Comparison of ENCODE assay signal across 8 cellular contexts in genomic region chr3:179323197-179323901, GRCh38. TPM values are rescaled to one million over a fixed set of nuclear protein-coding genes. Genes with fewer than 3 reads are reported as not detected.
DNase-seq lines count a peak whose midpoint lies in the region; ATAC-seq, FAIRE-seq and TF ChIP-seq lines count a peak whose summit lies in the region.

No MANE protein-coding gene starts in this region.

- peak; percentile 37 for ATAC-seq in GM21390 (IDR thresholded peaks at IDR 0.05; ENCODE audit: unreplicated experiment)
- peak; percentile 64 to 80 for ATAC-seq in natural killer cell treated with Interleukin-12 subunit alpha and Interleukin-12 subunit beta and Interleukin-15 and Interleukin-18, amount 100 ng/mL, for 72 hours

- FAIRE-seq in RCC 7860 (lab: Jason Lieb, UNC) = no peak

- TF ChIP-seq EP300 in stomach (IDR thresholded peaks at IDR 0.05) = no peak

- no peaks in the 10 kb centered on the region for H3K9me3 Mint-ChIP-seq in Calu3 (ENCODE audit: low read depth, unreplicated experiment)
- no peaks in the 10 kb centered on the region for H3K9me3 Mint-ChIP-seq in activated T-helper 2 cell treated with anti-CD3 and anti-CD28 coated beads, Interferon-gamma antibody, Interleukin-2, Interleukin-4, amounts not matched to agents 10 μg/mL and 5 μg/mL and 100 μg/mL, durations not matched to agents 14 hours and 24 hours and 36 hours
- H3K9me3 Mint-ChIP-seq in natural killer cell treated with Interleukin-12 subunit alpha and Interleukin-12 subunit beta and Interleukin-15 and Interleukin-18, amount 100 ng/mL, for 72 hours = no peaks in the 10 kb centered on the region

- peak overlapping the region; percentile 85 for H3K4me3 Mint-ChIP-seq in Calu3 (ENCODE audit: low read depth, unreplicated experiment)
- peak overlapping the region; percentile 93 for H3K4me3 Mint-ChIP-seq in activated T-helper 2 cell treated with anti-CD3 and anti-CD28 coated beads, Interferon-gamma antibody, Interleukin-2, Interleukin-4, amounts not matched to agents 10 μg/mL and 5 μg/mL and 100 μg/mL, durations not matched to agents 14 hours and 24 hours and 36 hours (ENCODE audit: low read depth)
- H3K4me3 Mint-ChIP-seq in natural killer cell treated with Interleukin-12 subunit alpha and Interleukin-12 subunit beta and Interleukin-15 and Interleukin-18, amount 100 ng/mL, for 72 hours = peak overlapping the region; percentile 85

- no TSS peak for BruUV-seq in Calu3 (replicated peaks; lab: Mats Ljungman, UMichigan)

- TF ChIP-seq POLR2A in stomach (IDR thresholded peaks at IDR 0.05) = no peak

- H3K4me1 ChIP-seq in stomach = peaks cover 16 to 50% (median 40%) of the 10 kb centered on the region in 4 donors

- no peaks in the 10 kb centered on the region for H3K27me3 ChIP-seq in stomach

- H3K27ac ChIP-seq in stomach = peak overlapping the region; percentile 84 to 97 (median 95)

- peaks cover 0 to 29% (median 15%) of the 10 kb centered on the region in 4 donors for H3K36me3 ChIP-seq in stomach

- no peak for TF ChIP-seq CTCF in Calu3 (IDR thresholded peaks at IDR 0.05; ENCODE audit: unreplicated experiment)
- no peak for TF ChIP-seq CTCF in fibroblast of pulmonary artery (IDR thresholded peaks at IDR 0.05; ENCODE audit: low read length, missing control alignments)
- TF ChIP-seq CTCF in stomach (IDR thresholded peaks at IDR 0.05) = no peak

- H3K4me3 ChIP-seq in fibroblast of pulmonary artery (replicated peaks; ENCODE audit: low read depth, low read length) (peak overlapping the region; percentile 88), stomach (peak overlapping the region; percentile 64 to 95 (median 79))

- CTCF ChIA-PET in Calu3 (lab: Charles Lee) = interaction anchor here (0.5 to 1.0 kb wide), 3 partner anchors 23 to 239 kb away, joined by 3 to 4 read pairs (median 3); partner anchors contain the start of gene ACTL6A

- H3K9me3 ChIP-seq in stomach = no peaks in the 10 kb centered on the region

- H3K4me1 Mint-ChIP-seq in Calu3 (ENCODE audit: low read depth, unreplicated experiment) = peaks cover 30% of the 10 kb centered on the region
- peaks cover 25% of the 10 kb centered on the region for H3K4me1 Mint-ChIP-seq in activated T-helper 2 cell treated with anti-CD3 and anti-CD28 coated beads, Interferon-gamma antibody, Interleukin-2, Interleukin-4, amounts not matched to agents 10 μg/mL and 5 μg/mL and 100 μg/mL, durations not matched to agents 14 hours and 24 hours and 36 hours (ENCODE audit: low read depth)
- peaks cover 26 to 35% of the 10 kb centered on the region in 2 donors for H3K4me1 Mint-ChIP-seq in natural killer cell treated with Interleukin-12 subunit alpha and Interleukin-12 subunit beta and Interleukin-15 and Interleukin-18, amount 100 ng/mL, for 72 hours (ENCODE audit: low read depth in 2 of 2)

- no peaks in the 10 kb centered on the region for H3K27me3 Mint-ChIP-seq in Calu3 (ENCODE audit: unreplicated experiment)
- H3K27me3 Mint-ChIP-seq in activated T-helper 2 cell treated with anti-CD3 and anti-CD28 coated beads, Interferon-gamma antibody, Interleukin-2, Interleukin-4, amounts not matched to agents 10 μg/mL and 5 μg/mL and 100 μg/mL, durations not matched to agents 14 hours and 24 hours and 36 hours (ENCODE audit: low read depth) = peaks cover 6% of the 10 kb centered on the region
- peaks cover 0 to 5% of the 10 kb centered on the region in 2 donors for H3K27me3 Mint-ChIP-seq in natural killer cell treated with Interleukin-12 subunit alpha and Interleukin-12 subunit beta and Interleukin-15 and Interleukin-18, amount 100 ng/mL, for 72 hours

- 0 to 1% (median 0%) methylated on average over 39 to 76 of the region's 76 CpGs for WGBS in stomach, 5 donors

- DNase-seq in Calu3 (peak; percentile 72), HT1080 (ENCODE audit: low read depth) (peak; percentile 76), RCC 7860 (ENCODE audit: low spot score) (peak; percentile 55), fibroblast of pulmonary artery (ENCODE audit: low read depth) (peak; percentile 78), stomach (peak; percentile 65)
- peak; percentile 53 for DNase-seq in activated T-helper 2 cell treated with anti-CD3 and anti-CD28 coated beads, Interferon-gamma antibody, Interleukin-2, Interleukin-4, amounts not matched to agents 10 μg/mL and 5 μg/mL and 100 μg/mL, durations not matched to agents 14 hours and 24 hours and 36 hours (ENCODE audit: low spot score)
- DNase-seq in natural killer cell treated with Interleukin-12 subunit alpha and Interleukin-12 subunit beta and Interleukin-15 and Interleukin-18, amount 100 ng/mL, for 72 hours (ENCODE audit: low spot score) = peak; percentile 77

- peak overlapping the region; percentile 75 for H3K27ac Mint-ChIP-seq in Calu3 (ENCODE audit: unreplicated experiment)
- peak overlapping the region; percentile 97 for H3K27ac Mint-ChIP-seq in activated T-helper 2 cell treated with anti-CD3 and anti-CD28 coated beads, Interferon-gamma antibody, Interleukin-2, Interleukin-4, amounts not matched to agents 10 μg/mL and 5 μg/mL and 100 μg/mL, durations not matched to agents 14 hours and 24 hours and 36 hours
- H3K27ac Mint-ChIP-seq in natural killer cell treated with Interleukin-12 subunit alpha and Interleukin-12 subunit beta and Interleukin-15 and Interleukin-18, amount 100 ng/mL, for 72 hours = peak overlapping the region; percentile 81 to 86

- intact Hi-C loops in Calu3 (cut with micrococcal nuclease; ENCODE audit: unreplicated experiment) (loop anchor here (2.0 to 5.0 kb wide), 2 partner anchors 235 to 356 kb away; no protein-coding TSS in a partner anchor), stomach (cut with DNase I; ENCODE audit: low total_unique reads) (no loop called here)
- intact Hi-C loops in activated T-helper 2 cell treated with anti-CD3 and anti-CD28 coated beads, Interferon-gamma antibody, Interleukin-2, Interleukin-4, amounts not matched to agents 10 μg/mL and 5 μg/mL and 100 μg/mL, durations not matched to agents 14 hours and 24 hours and 36 hours (cut with micrococcal nuclease) = loop anchor here (1.0 to 10.0 kb wide), 7 partner anchors 24 to 886 kb away; partner anchors contain the start of genes ACTL6A, GNB4, MFN1 and MRPL47

- peaks cover 47% of the 10 kb centered on the region for H3K36me3 Mint-ChIP-seq in Calu3 (ENCODE audit: insufficient read depth, unreplicated experiment)
- H3K36me3 Mint-ChIP-seq in activated T-helper 2 cell treated with anti-CD3 and anti-CD28 coated beads, Interferon-gamma antibody, Interleukin-2, Interleukin-4, amounts not matched to agents 10 μg/mL and 5 μg/mL and 100 μg/mL, durations not matched to agents 14 hours and 24 hours and 36 hours (ENCODE audit: low read depth) = peaks cover 20% of the 10 kb centered on the region
- H3K36me3 Mint-ChIP-seq in natural killer cell treated with Interleukin-12 subunit alpha and Interleukin-12 subunit beta and Interleukin-15 and Interleukin-18, amount 100 ng/mL, for 72 hours = no peaks in the 10 kb centered on the region

RNA-seq across cellular contexts. Expression of gene ZNF639, which starts 0.5 kb away (rescaled TPM):
- total RNA-seq in Calu3 (2022) = 48.0 and 52.1 TPM in 2 replicates
- total RNA-seq in HT1080 (2014; rRNA removed; shearing (Covaris generic)) = 102 and 105 TPM in 2 replicates
- 68.8 and 82.5 TPM in 2 replicates for polyA plus RNA-seq in HT1080 (2015; cell fraction: cytosol; rRNA removed)
- 65.1 and 79.4 TPM in 2 replicates for polyA plus RNA-seq in HT1080 (2015; cell fraction: nucleus; rRNA removed)
- total RNA-seq in activated T-helper 2 cell treated with anti-CD3 and anti-CD28 coated beads, Interferon-gamma antibody, Interleukin-2, Interleukin-4, amounts not matched to agents 10 μg/mL and 5 μg/mL and 100 μg/mL, durations not matched to agents 14 hours and 24 hours and 36 hours = 34.3 and 38.7 TPM in 2 replicates
- 10 to 100 TPM; 34.2 to 41.7 TPM for total RNA-seq in natural killer cell treated with Interleukin-12 subunit alpha and Interleukin-12 subunit beta and Interleukin-15 and Interleukin-18, amount 100 ng/mL, for 72 hours
- 10 to 100 TPM; 18.0 to 66.1 (median 37.3) TPM for total RNA-seq in stomach
- polyA plus RNA-seq in stomach = 10 to 100 TPM; 15.7 to 29.2 (median 17.1) TPM

RNA-seq across cellular contexts. Expression of gene MFN1, which starts 24.2 kb away (rescaled TPM):
- total RNA-seq in Calu3 (2022) (79.9 and 86.2 TPM in 2 replicates), stomach (100 to 1,000 TPM in 1 of 5 donors, 10 to 100 TPM in 4; 15.8 to 124 (median 37.7) TPM)
- total RNA-seq in HT1080 (2014; rRNA removed; shearing (Covaris generic)) = 45.8 and 46.3 TPM in 2 replicates
- polyA plus RNA-seq in HT1080 (2015; cell fraction: cytosol; rRNA removed) = 45.0 and 57.1 TPM in 2 replicates
- 130 and 139 TPM in 2 replicates for polyA plus RNA-seq in HT1080 (2015; cell fraction: nucleus; rRNA removed)
- 32.2 and 38.2 TPM in 2 replicates for total RNA-seq in activated T-helper 2 cell treated with anti-CD3 and anti-CD28 coated beads, Interferon-gamma antibody, Interleukin-2, Interleukin-4, amounts not matched to agents 10 μg/mL and 5 μg/mL and 100 μg/mL, durations not matched to agents 14 hours and 24 hours and 36 hours
- total RNA-seq in natural killer cell treated with Interleukin-12 subunit alpha and Interleukin-12 subunit beta and Interleukin-15 and Interleukin-18, amount 100 ng/mL, for 72 hours = 10 to 100 TPM; 33.6 to 39.5 TPM
- polyA plus RNA-seq in stomach = 10 to 100 TPM in 2 of 3 donors, 1 to 10 TPM in 1; 9.7 to 14.7 (median 12.7) TPM

Comparison
In these comparisons a context has a peak if more than half of its experiments do, and no peak if none do; other contexts are left out.
1. Peak in every context shown above with its lines: DNase-seq, ATAC-seq, H3K4me3 ChIP-seq and H3K27ac ChIP-seq.